18 cellular contexts compared by ENCODE assay signal in genomic region chr6:42306439-42307140, GRCh38.
"Had no signal": no experiment of that assay in that cellular context is flagged by ENCODE, and none has a peak within 500 bp of the region (broad histone marks: within the 10 kb centered on the region; RNA-seq: fewer than 3 reads in every experiment).

No MANE protein-coding gene starts in this region.

- H3K27ac ChIP-seq: coronary artery, neural progenitor cell, prostate gland, right atrium auricular region, vagina, WERI-Rb-1 had no signal

- H3K9me3 Mint-ChIP-seq: activated naive CD4-positive, alpha-beta T cell treated with anti-CD3 and anti-CD28 coated beads for 36 hours; brain; memory B cell; naive B cell; neural progenitor cell; stimulated activated naive CD8-positive, alpha-beta T cell treated with anti-CD3 and anti-CD28 coated beads, Interleukin-15, Interleukin-2, amounts not matched to agents 100 ng/mL and 50 ng/mL, for 24 hours had no signal

- H3K36me3 Mint-ChIP-seq: naive B cell, neural progenitor cell had no signal

- H3K36me3 ChIP-seq: neural progenitor cell, prostate gland, right atrium auricular region, vagina, WERI-Rb-1 had no signal

- H3K4me3 Mint-ChIP-seq: activated naive CD4-positive, alpha-beta T cell treated with anti-CD3 and anti-CD28 coated beads for 36 hours; brain; memory B cell; naive B cell; neural progenitor cell; stimulated activated naive CD8-positive, alpha-beta T cell treated with anti-CD3 and anti-CD28 coated beads, Interleukin-15, Interleukin-2, amounts not matched to agents 100 ng/mL and 50 ng/mL, for 24 hours had no signal

- H3K9me3 ChIP-seq: mucosa of descending colon, prostate gland, right atrium auricular region, vagina had no signal

- ATAC-seq: mucosa of descending colon had no signal

- H3K27ac Mint-ChIP-seq: activated naive CD4-positive, alpha-beta T cell treated with anti-CD3 and anti-CD28 coated beads for 36 hours; memory B cell; naive B cell; stimulated activated naive CD8-positive, alpha-beta T cell treated with anti-CD3 and anti-CD28 coated beads, Interleukin-15, Interleukin-2, amounts not matched to agents 100 ng/mL and 50 ng/mL, for 24 hours had no signal

- H3K4me1 ChIP-seq: prostate gland had no signal

- H3K27me3 Mint-ChIP-seq: brain; memory B cell; naive B cell; stimulated activated naive CD8-positive, alpha-beta T cell treated with anti-CD3 and anti-CD28 coated beads, Interleukin-15, Interleukin-2, amounts not matched to agents 100 ng/mL and 50 ng/mL, for 24 hours had no signal

- FAIRE-seq: frontal cortex, keratinocyte had no signal

- H3K4me3 ChIP-seq: coronary artery, mucosa of descending colon, neural progenitor cell, prostate gland, right atrium auricular region, vagina had no signal

- H3K27me3 ChIP-seq: neural progenitor cell, right atrium auricular region, vagina had no signal

- H3K4me1 Mint-ChIP-seq: memory B cell, naive B cell had no signal

- DNase-seq: activated CD4-positive, alpha-beta T cell treated with anti-CD3 and anti-CD28 coated beads for 1 hour; activated naive CD4-positive, alpha-beta T cell treated with anti-CD3 and anti-CD28 coated beads for 36 hours; central memory CD4-positive, alpha-beta T cell; hypothalamus; mucosa of descending colon; naive B cell; trophoblast cell; WERI-Rb-1 had no signal
